In genomic region chr1:181104042-181104789, GRCh38 we compare ENCODE assay signal across 1 cellular context.
A peak's percentile ranks its signal among the peaks of the same experiment; 100 is the strongest.
TF ChIP-seq lines count a peak whose summit lies in the region.

No MANE protein-coding gene starts in this region.

TF ChIP-seq in K562, 482 proteins besides CTCF, POLR2A, EP300 and RAD21 (continued from another document):
- TF ChIP-seq MXI1 (IDR thresholded peaks at IDR 0.05; ENCODE audit: low read depth, low read length) (0 out of 2 replicates have a peak, but pooled peaks have one; percentile 18), FOS (IDR thresholded peaks at IDR 0.05; ENCODE audit: extremely low read depth, insufficient read length) (no peak), MTA2 (IDR thresholded peaks at IDR 0.05; ENCODE audit: low read depth) (no peak), NR1H2 (CRISPR knock-in tag; IDR thresholded peaks at IDR 0.05) (no peak), BCOR (IDR thresholded peaks at IDR 0.05) (no peak), KAT7 (CRISPR knock-in tag; IDR thresholded peaks at IDR 0.05; ENCODE audit: borderline replicate concordance) (0 out of 2 replicates have a peak, but pooled peaks have one; percentile 21), HNRNPK (IDR thresholded peaks at IDR 0.05; ENCODE audit: low read depth, low read length, poor library complexity, severe bottlenecking) (no peak), BRF1 (IDR thresholded peaks at IDR 0.05; ENCODE audit: borderline replicate concordance, extremely low read depth, insufficient read length) (no peak), NCOR1 (IDR thresholded peaks at IDR 0.05) (no peak), ARID2 (IDR thresholded peaks at IDR 0.05) (0 out of 2 replicates have a peak, but pooled peaks have one; percentile 5), TRIM28 (IDR thresholded peaks at IDR 0.05) (no peak), ZBTB1 (CRISPR knock-in tag; IDR thresholded peaks at IDR 0.05; ENCODE audit: borderline replicate concordance, low read depth) (no peak), TAF15 (IDR thresholded peaks at IDR 0.05; ENCODE audit: low read depth, low read length) (no peak), ZBTB49 (CRISPR knock-in tag; IDR thresholded peaks at IDR 0.05; ENCODE audit: borderline replicate concordance) (no peak), NCOA1 (IDR thresholded peaks at IDR 0.05; ENCODE audit: low read depth) (no peak), BRD4 (IDR thresholded peaks at IDR 0.05) (no peak), MTA1 (IDR thresholded peaks at IDR 0.05; ENCODE audit: borderline replicate concordance) (no peak), ZBTB2 (IDR thresholded peaks at IDR 0.05) (0 out of 2 replicates have a peak, but pooled peaks have one; percentile 32), ZNF253 (CRISPR knock-in tag; conservative IDR thresholded peaks at IDR 0.05) (0 out of 2 replicates have a peak, but pooled peaks have one; percentile 18), SMAD4 (CRISPR knock-in tag; conservative IDR thresholded peaks at IDR 0.05) (no peak), ZNF431 (CRISPR knock-in tag; IDR thresholded peaks at IDR 0.05) (no peak), PTBP1 (IDR thresholded peaks at IDR 0.05; ENCODE audit: low read depth, low read length) (0 out of 2 replicates have a peak, but pooled peaks have one; percentile 20), ZBTB11 (CRISPR knock-in tag; IDR thresholded peaks at IDR 0.05) (no peak), ILF3 (IDR thresholded peaks at IDR 0.05; ENCODE audit: borderline replicate concordance) (no peak), AFF4 (CRISPR knock-in tag; IDR thresholded peaks at IDR 0.05) (no peak), RHOXF2B (CRISPR knock-in tag; conservative IDR thresholded peaks at IDR 0.05) (no peak), MYNN (IDR thresholded peaks at IDR 0.05) (no peak), MYNN (CRISPR knock-in tag; IDR thresholded peaks at IDR 0.05) (no peak), ZNF146 (CRISPR knock-in tag; IDR thresholded peaks at IDR 0.05; ENCODE audit: unreplicated experiment) (no peak), NFYB (IDR thresholded peaks at IDR 0.05; ENCODE audit: extremely low read depth, insufficient read length) (no peak), RBM39 (optimal IDR thresholded peaks at IDR 0.05; ENCODE audit: low read depth, low read length) (no peak), TBL1XR1 (IDR thresholded peaks at IDR 0.05; ENCODE audit: low read length in 2 of 2) (peak in 1 of 2 experiments; percentile 29; a peak in 1 of 4 replicates), BCL6 (CRISPR knock-in tag; IDR thresholded peaks at IDR 0.05) (no peak), SIX5 (IDR thresholded peaks at IDR 0.05; ENCODE audit: borderline replicate concordance in 1 of 2, insufficient read depth in 1 of 2, low read depth in 1 of 2, low read length in 2 of 2) (no peak), ZNF436 (CRISPR knock-in tag; IDR thresholded peaks at IDR 0.05) (0 out of 2 replicates have a peak, but pooled peaks have one; percentile 36)
